20 cellular contexts compared by ENCODE assay signal in genomic region chr10:101565936-101566332, GRCh38. TPM values are rescaled to one million over a fixed set of nuclear protein-coding genes. Genes with fewer than 3 reads are reported as not detected.
A peak's percentile ranks its signal among the peaks of the same experiment; 100 is the strongest.
DNase-seq lines count a peak whose midpoint lies in the region; ATAC-seq and TF ChIP-seq lines count a peak whose summit lies in the region.
"Had no signal": no experiment of that assay in that cellular context is flagged by ENCODE, and none has a peak within 500 bp of the region (broad histone marks: within the 10 kb centered on the region; RNA-seq: fewer than 3 reads in every experiment).

No MANE protein-coding gene starts in this region.

- H2AFZ ChIP-seq in PC-3 (ENCODE audit: low read length), result peak overlapping the region; percentile 57

- intact Hi-C loops in PC-3 (cut with micrococcal nuclease), result loop anchor here (5.0 to 10.0 kb wide), 2 partner anchors 261 to 404 kb away; no protein-coding TSS in a partner anchor

- TF ChIP-seq CTCF in PC-3 (conservative IDR thresholded peaks at IDR 0.05; ENCODE audit: low read depth, low read length), result no peak

- no peaks in the 10 kb centered on the region for H3F3A ChIP-seq in PC-3 (ENCODE audit: low read length, unreplicated experiment)

- no TSS peak for BruUV-seq in PC-3 (replicated peaks; lab: Mats Ljungman, UMichigan)

- H3K27me3 ChIP-seq in PC-3 (ENCODE audit: low read length) (no peaks in the 10 kb centered on the region), iPS-15b (ENCODE audit: control insufficient read depth, insufficient read depth, low read length) (peaks cover 46% of the 10 kb centered on the region), skeletal muscle satellite cell (ENCODE audit: control insufficient read depth, insufficient read depth, low read length) (peaks cover 47% of the 10 kb centered on the region)

- H3K4me1 ChIP-seq in PC-3 (ENCODE audit: insufficient read depth, low read length) (peaks cover 10% of the 10 kb centered on the region; the same call in 1 of the 2 replicates), iPS-15b (ENCODE audit: control insufficient read depth, insufficient read depth, low read length) (no peaks in the 10 kb centered on the region), skeletal muscle satellite cell (ENCODE audit: control insufficient read depth, insufficient read depth, low read length) (peaks cover 20% of the 10 kb centered on the region)

- H3K9me2 ChIP-seq in PC-3 (replicated peaks; ENCODE audit: low read length), result no peaks in the 10 kb centered on the region

- no peak overlapping the region for H3K27ac ChIP-seq in PC-3 (ENCODE audit: low read length)
- H3K27ac ChIP-seq: heart left ventricle, KMS-11, SK-N-MC had no signal

- no peaks in the 10 kb centered on the region for H4K20me1 ChIP-seq in PC-3 (ENCODE audit: low read length)

- no peaks in the 10 kb centered on the region for H3K36me3 Mint-ChIP-seq in activated CD4-positive, alpha-beta T cell treated with anti-CD3 and anti-CD28 coated beads, Interleukin-2, amount 10 ng/mL, durations not matched to agents 7 days and 5 days (ENCODE audit: low read depth)

- peaks cover 53% of the 10 kb centered on the region for H3K27me3 Mint-ChIP-seq in activated CD4-positive, alpha-beta T cell treated with anti-CD3 and anti-CD28 coated beads, Interleukin-2, amount 10 ng/mL, durations not matched to agents 7 days and 5 days

- CTCF ChIA-PET in PC-3 (lab: Charles Lee), result no interaction called here
- CTCF ChIA-PET in activated CD4-positive, alpha-beta T cell treated with anti-CD3 and anti-CD28 coated beads, Interleukin-2, amount 10 ng/mL, durations not matched to agents 7 days and 5 days (lab: Charles Lee), result no interaction called here

- H3K4me3 ChIP-seq in PC-3 (ENCODE audit: low read length) (peak overlapping the region; percentile 50; the same call in 1 of the 2 replicates), iPS-15b (ENCODE audit: low read depth, low read length) (peak overlapping the region; percentile 35), skeletal muscle satellite cell (ENCODE audit: low read length) (no peak overlapping the region)
- H3K4me3 ChIP-seq: lung, SK-N-MC had no signal

- H3K36me3 ChIP-seq in PC-3 (ENCODE audit: low read depth, low read length), result no peaks in the 10 kb centered on the region
- no peaks in the 10 kb centered on the region for H3K36me3 ChIP-seq in iPS-15b (ENCODE audit: control insufficient read depth, insufficient read depth, low read length)
- H3K36me3 ChIP-seq in skeletal muscle satellite cell (ENCODE audit: insufficient read depth, low read length), result no peaks in the 10 kb centered on the region
- H3K36me3 ChIP-seq: heart left ventricle had no signal

- H3K9ac ChIP-seq in PC-3 (ENCODE audit: low read length), result no peak overlapping the region
- no peak overlapping the region for H3K9ac ChIP-seq in iPS-15b (ENCODE audit: low read depth, low read length)
- H3K9ac ChIP-seq in skeletal muscle satellite cell (ENCODE audit: low read depth, low read length), result no peak overlapping the region
- H3K9ac ChIP-seq: KMS-11 had no signal

- H3K4me2 ChIP-seq in PC-3 (ENCODE audit: low read length), result peak overlapping the region; percentile 73
- peak overlapping the region; percentile 74 for H3K4me2 ChIP-seq in skeletal muscle satellite cell (ENCODE audit: low read length)
- H3K4me2 ChIP-seq: KMS-11 had no signal

- H3K9me3 ChIP-seq in PC-3 (ENCODE audit: low read length), result no peaks in the 10 kb centered on the region
- H3K9me3 ChIP-seq in iPS-15b (ENCODE audit: control insufficient read depth, insufficient read depth, low read length), result no peaks in the 10 kb centered on the region
- no peaks in the 10 kb centered on the region for H3K9me3 ChIP-seq in skeletal muscle satellite cell (replicated peaks; ENCODE audit: low read length)
- H3K9me3 ChIP-seq: heart left ventricle had no signal

- H3K27ac Mint-ChIP-seq in activated CD4-positive, alpha-beta T cell treated with anti-CD3 and anti-CD28 coated beads, Interleukin-2, amount 10 ng/mL, durations not matched to agents 7 days and 5 days, result no peak overlapping the region
- H3K27ac Mint-ChIP-seq: activated T-helper 2 cell treated with anti-CD3 and anti-CD28 coated beads, Interferon-gamma antibody, Interleukin-2, Interleukin-4, amounts not matched to agents 10 μg/mL and 5 μg/mL and 100 μg/mL, durations not matched to agents 14 hours and 24 hours and 36 hours; effector memory CD8-positive, alpha-beta T cell; immature natural killer cell; naive thymus-derived CD4-positive, alpha-beta T cell had no signal

- H3K9me3 Mint-ChIP-seq in activated CD4-positive, alpha-beta T cell treated with anti-CD3 and anti-CD28 coated beads, Interleukin-2, amount 10 ng/mL, durations not matched to agents 7 days and 5 days, result no peaks in the 10 kb centered on the region
- H3K9me3 Mint-ChIP-seq: activated T-helper 2 cell treated with anti-CD3 and anti-CD28 coated beads, Interferon-gamma antibody, Interleukin-2, Interleukin-4, amounts not matched to agents 10 μg/mL and 5 μg/mL and 100 μg/mL, durations not matched to agents 14 hours and 24 hours and 36 hours; effector memory CD8-positive, alpha-beta T cell; immature natural killer cell had no signal

- POLR2A ChIA-PET in PC-3 (lab: Charles Lee; ENCODE audit: unreplicated experiment), result no interaction called here
- POLR2A ChIA-PET in activated CD4-positive, alpha-beta T cell treated with anti-CD3 and anti-CD28 coated beads, Interleukin-2, amount 10 ng/mL, durations not matched to agents 7 days and 5 days (lab: Charles Lee), result no interaction called here

- H3K79me2 ChIP-seq in PC-3 (ENCODE audit: low read length), result no peaks in the 10 kb centered on the region

- ATAC-seq in PC-3, result no peak
- ATAC-seq: activated CD4-positive, CD25-positive, alpha-beta regulatory T cell treated with anti-CD3 and anti-CD28 coated beads, Interleukin-2, amount 50 U/mL, for 24 hours; effector memory CD8-positive, alpha-beta T cell; naive thymus-derived CD4-positive, alpha-beta T cell had no signal

- peaks cover 16% of the 10 kb centered on the region for H3K4me1 Mint-ChIP-seq in activated CD4-positive, alpha-beta T cell treated with anti-CD3 and anti-CD28 coated beads, Interleukin-2, amount 10 ng/mL, durations not matched to agents 7 days and 5 days

- H3K4me3 Mint-ChIP-seq in activated CD4-positive, alpha-beta T cell treated with anti-CD3 and anti-CD28 coated beads, Interleukin-2, amount 10 ng/mL, durations not matched to agents 7 days and 5 days, result no peak overlapping the region
- H3K4me3 Mint-ChIP-seq: effector memory CD8-positive, alpha-beta T cell had no signal

- DNase-seq in NCI-H1417 (lab: John Stamatoyannopoulos, UW), result peak in 2 of 3 experiments; percentile 64 to 76
- no peak for DNase-seq in NCI-H1417 treated with DMSO at 0.1 percent for 48 hours (lab: John Stamatoyannopoulos, UW)
- DNase-seq in PC-3, result no peak
- DNase-seq in activated CD4-positive, alpha-beta T cell treated with anti-CD3 and anti-CD28 coated beads, Interleukin-2, amount 50 U/mL, for 48 hours, result no peak
- no peak for DNase-seq in activated CD4-positive, alpha-beta T cell treated with anti-CD3 and anti-CD28 coated beads, Interleukin-2, amount 10 ng/mL, durations not matched to agents 7 days and 5 days
- no peak for DNase-seq in NCI-H526 (lab: John Stamatoyannopoulos, UW)
- DNase-seq: central memory CD4-positive, alpha-beta T cell; effector memory CD8-positive, alpha-beta T cell; immature natural killer cell; NCI-H2107; stimulated activated CD4-positive, alpha-beta T cell treated with anti-CD3 and anti-CD28 coated beads, Interleukin-12 subunit alpha, Interleukin-12 subunit beta, amount 100 ng/mL, for 4 hours had no signal

RNA-seq across cellular contexts. Expression of gene POLL, which starts 22.1 kb away (rescaled TPM):
- total RNA-seq in PC-3 (2014; rRNA removed), result 10.9 and 13.1 TPM in 2 replicates
- total RNA-seq in skeletal muscle satellite cell (2012; rRNA removed), result 6.6 and 9.6 TPM in 2 replicates
- 10 to 100 TPM; 26.5 to 35.3 TPM for total RNA-seq in activated CD4-positive, alpha-beta T cell treated with anti-CD3 and anti-CD28 coated beads, Interleukin-2, amount 10 ng/mL, durations not matched to agents 7 days and 5 days

RNA-seq across cellular contexts. Expression of gene DPCD, which starts 22.2 kb away (rescaled TPM):
- 37.1 and 44.2 TPM in 2 replicates for total RNA-seq in PC-3 (2014; rRNA removed)
- total RNA-seq in skeletal muscle satellite cell (2012; rRNA removed), result 58.8 and 80.9 TPM in 2 replicates
- total RNA-seq in activated CD4-positive, alpha-beta T cell treated with anti-CD3 and anti-CD28 coated beads, Interleukin-2, amount 10 ng/mL, durations not matched to agents 7 days and 5 days, result 1 to 10 TPM; 2.9 to 3.1 TPM

Comparison
In these comparisons a context has a peak if more than half of its experiments do, and no peak if none do; other contexts are left out.
1. DNase-seq: peak in NCI-H1417 (2 of 3); none in NCI-H1417 treated with DMSO at 0.1 percent for 48 hours (single experiment), PC-3 (single experiment), activated CD4-positive, alpha-beta T cell treated with anti-CD3 and anti-CD28 coated beads, Interleukin-2, amount 50 U/mL, for 48 hours (0 of 2), activated CD4-positive, alpha-beta T cell treated with anti-CD3 and anti-CD28 coated beads, Interleukin-2, amount 10 ng/mL, durations not matched to agents 7 days and 5 days (single experiment) and NCI-H526 (0 of 2).